ENCODE assay signal across 8 cellular contexts in the genomic region with DNA sequence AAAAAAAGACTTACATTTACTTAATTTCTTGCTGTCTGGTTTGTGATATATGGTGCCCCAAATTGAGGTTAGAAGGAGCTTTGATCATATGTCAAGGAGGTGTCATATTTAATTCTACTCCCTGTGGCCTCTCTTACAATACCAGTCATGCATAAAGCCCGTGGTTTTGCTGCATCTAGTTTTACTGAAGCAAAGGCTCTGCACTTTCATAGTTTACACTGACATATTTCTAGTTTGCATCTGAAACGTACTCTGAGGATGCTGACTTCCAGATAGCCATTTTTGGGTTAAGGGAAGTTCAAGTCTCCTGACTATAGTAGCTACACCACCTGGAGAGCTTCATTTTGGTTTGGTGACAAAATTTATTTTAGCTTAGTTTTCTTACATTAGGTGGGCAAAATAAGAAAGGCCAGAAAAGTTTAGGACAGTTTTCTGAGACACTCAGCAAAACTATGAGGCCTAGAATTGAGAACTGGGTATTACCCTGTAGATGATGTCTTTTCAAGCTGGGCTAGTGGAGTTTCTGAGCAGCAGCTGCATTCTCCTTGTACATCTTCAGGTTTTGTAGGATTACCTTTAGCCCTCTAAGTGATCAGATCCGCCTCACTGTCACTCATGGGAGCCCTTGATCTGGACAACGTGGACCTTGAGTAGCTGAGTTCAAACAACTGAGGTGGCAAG. TPM values are rescaled to one million over a fixed set of nuclear protein-coding genes. Genes with fewer than 3 reads are reported as not detected.
DNase-seq lines count a peak whose midpoint lies in the region; ATAC-seq and TF ChIP-seq lines count a peak whose summit lies in the region.
"Not testable (repeated sequence)": the region's sequence is repeated elsewhere in the genome, so short reads cannot be mapped to it uniquely, and the experiment has no call there.

No MANE protein-coding gene starts in this region.

- not testable (repeated sequence) for H3K27me3 Mint-ChIP-seq in stimulated activated memory B cell treated with anti-CD40 and anti-IgM and Interleukin-4, amounts not matched to agents 10 μg/mL and 1 μg/mL and 100 μg/mL, for 72 hours

- not testable (repeated sequence) for H3F3A ChIP-seq in PC-3 (ENCODE audit: low read length, unreplicated experiment)

- H3K4me2 ChIP-seq in PC-3 (ENCODE audit: low read length) = not testable (repeated sequence)

- not testable (repeated sequence) for H3K79me2 ChIP-seq in PC-3 (ENCODE audit: low read length)

- H3K4me1 Mint-ChIP-seq in stimulated activated memory B cell treated with anti-CD40 and anti-IgM and Interleukin-4, amounts not matched to agents 10 μg/mL and 1 μg/mL and 100 μg/mL, for 72 hours = not testable (repeated sequence)

- H3K9me3 ChIP-seq in PC-3 (ENCODE audit: low read length); adipocyte (ENCODE audit: control insufficient read depth, low read length): not testable (repeated sequence)

- not testable (repeated sequence) for H4K20me1 ChIP-seq in PC-3 (ENCODE audit: low read length)

- not testable (repeated sequence) for H3K36me3 ChIP-seq in PC-3 (ENCODE audit: low read depth, low read length); adipocyte (ENCODE audit: control insufficient read depth, insufficient read depth, low read length, severe bottlenecking)

- H3K27ac ChIP-seq in PC-3 (ENCODE audit: low read length) = not testable (repeated sequence)

- TF ChIP-seq CTCF in PC-3 (conservative IDR thresholded peaks at IDR 0.05; ENCODE audit: low read depth, low read length) = not testable (repeated sequence)

- H3K27me3 ChIP-seq in PC-3 (ENCODE audit: low read length); adipocyte (replicated peaks; ENCODE audit: control insufficient read depth, insufficient read depth, low read length): not testable (repeated sequence)

- H3K36me3 Mint-ChIP-seq in stimulated activated memory B cell treated with anti-CD40 and anti-IgM and Interleukin-4, amounts not matched to agents 10 μg/mL and 1 μg/mL and 100 μg/mL, for 72 hours = not testable (repeated sequence)

- H3K4me1 ChIP-seq in PC-3 (ENCODE audit: insufficient read depth, low read length); adipocyte (ENCODE audit: control insufficient read depth, insufficient read depth, low read length): not testable (repeated sequence)

- H3K9me3 Mint-ChIP-seq in stimulated activated memory B cell treated with anti-CD40 and anti-IgM and Interleukin-4, amounts not matched to agents 10 μg/mL and 1 μg/mL and 100 μg/mL, for 72 hours = not testable (repeated sequence)

- H3K27ac Mint-ChIP-seq in stimulated activated memory B cell treated with anti-CD40 and anti-IgM and Interleukin-4, amounts not matched to agents 10 μg/mL and 1 μg/mL and 100 μg/mL, for 72 hours = not testable (repeated sequence)

- not testable (repeated sequence) for DNase-seq in PC-3
- DNase-seq in adipocyte (ENCODE audit: low read depth) = peak; percentile 1

- H3K4me3 ChIP-seq in PC-3 (ENCODE audit: low read length); adipocyte (ENCODE audit: low read length): not testable (repeated sequence)

- CTCF ChIA-PET in PC-3 (lab: Charles Lee) = not testable (repeated sequence)

- intact Hi-C loops in PC-3 (cut with micrococcal nuclease) = not testable (repeated sequence)

- BruUV-seq in PC-3 (replicated peaks; lab: Mats Ljungman, UMichigan) = not testable (repeated sequence)

- H3K4me3 Mint-ChIP-seq in stimulated activated memory B cell treated with anti-CD40 and anti-IgM and Interleukin-4, amounts not matched to agents 10 μg/mL and 1 μg/mL and 100 μg/mL, for 72 hours = not testable (repeated sequence)

- H2AFZ ChIP-seq in PC-3 (ENCODE audit: low read length) = not testable (repeated sequence)

- H3K9me2 ChIP-seq in PC-3 (replicated peaks; ENCODE audit: low read length) = not testable (repeated sequence)

- not testable (repeated sequence) for H3K9ac ChIP-seq in PC-3 (ENCODE audit: low read length); adipocyte (ENCODE audit: low read length)

- POLR2A ChIA-PET in PC-3 (lab: Charles Lee; ENCODE audit: unreplicated experiment) = not testable (repeated sequence)

- ATAC-seq in GM18502 (IDR thresholded peaks at IDR 0.05; ENCODE audit: poor library complexity, unreplicated experiment) = peak; percentile 82
- ATAC-seq in GM19395 (IDR thresholded peaks at IDR 0.05; ENCODE audit: unreplicated experiment) = peak; percentile 86
- ATAC-seq in GM21619 (IDR thresholded peaks at IDR 0.05; ENCODE audit: unreplicated experiment) = peak; percentile 77
- peak; percentile 78 for ATAC-seq in HG02885 (IDR thresholded peaks at IDR 0.05; ENCODE audit: poor library complexity, unreplicated experiment)
- peak; percentile 63 for ATAC-seq in HG03442 (IDR thresholded peaks at IDR 0.05; ENCODE audit: unreplicated experiment)
- 0 out of 2 replicates have a peak, but pooled peaks have one; percentile 24 for ATAC-seq in PC-3
- ATAC-seq in stimulated activated memory B cell treated with anti-CD40 and anti-IgM and Interleukin-4, amounts not matched to agents 10 μg/mL and 1 μg/mL and 100 μg/mL, for 72 hours = peak; percentile 93

RNA-seq across cellular contexts. Expression of a gene that starts 47.8 kb away (rescaled TPM):
- 6.6 and 7.6 TPM in 2 replicates for total RNA-seq in PC-3 (2014; rRNA removed)

RNA-seq across cellular contexts. Expression of a gene that starts 48.4 kb away (rescaled TPM):
- total RNA-seq in PC-3 (2014; rRNA removed) = 11.1 and 11.6 TPM in 2 replicates

Comparison
In these comparisons a context has a peak if more than half of its experiments do, and no peak if none do; other contexts are left out.
1. ATAC-seq: peak in every context shown above with its lines; median percentile 93 in stimulated activated memory B cell treated with anti-CD40 and anti-IgM and Interleukin-4, amounts not matched to agents 10 μg/mL and 1 μg/mL and 100 μg/mL, for 72 hours; 86 in GM19395; 82 in GM18502; 78 in HG02885; 77 in GM21619; 63 in HG03442; 24 in PC-3.